Comparison of ENCODE assay signal across 16 cellular contexts in the genomic region with DNA sequence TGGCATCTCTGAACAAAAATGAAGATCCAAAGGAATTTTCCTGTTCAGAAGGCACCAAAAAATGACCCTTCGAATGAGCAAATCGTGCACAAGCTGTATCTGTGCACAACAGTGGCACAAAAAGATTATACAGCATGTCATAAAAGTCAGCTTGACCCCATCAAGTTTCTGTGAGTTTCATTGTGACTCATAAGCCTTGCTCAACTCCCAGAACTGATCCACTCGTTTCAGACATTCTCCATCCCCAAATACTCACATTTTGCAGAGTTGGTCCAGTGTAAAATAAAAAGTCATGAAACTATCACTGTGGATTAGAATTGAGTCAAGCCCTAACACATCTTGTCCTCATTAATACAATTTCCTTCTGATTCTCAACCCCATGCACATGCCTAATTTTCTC.
DNase-seq lines count a peak whose midpoint lies in the region; ATAC-seq and TF ChIP-seq lines count a peak whose summit lies in the region.
"Had no signal": no experiment of that assay in that cellular context is flagged by ENCODE, and none has a peak within 500 bp of the region (broad histone marks: within the 10 kb centered on the region; RNA-seq: fewer than 3 reads in every experiment).

No MANE protein-coding gene starts in this region.

- no peaks in the 10 kb centered on the region for H4K20me1 ChIP-seq in IMR-90 (ENCODE audit: insufficient read depth, low read length)

- no peaks in the 10 kb centered on the region for H3K4me1 ChIP-seq in IMR-90 (ENCODE audit: control insufficient read depth, insufficient read depth, low read length)
- H3K4me1 ChIP-seq: A549 had no signal

- no peak overlapping the region for H3K4me3 ChIP-seq in AG10803 (ENCODE audit: low read length)
- no peak overlapping the region for H3K4me3 ChIP-seq in IMR-90 (ENCODE audit: insufficient read depth, low read depth, low read length)
- H3K4me3 ChIP-seq: A549 had no signal

- no peak overlapping the region for H3K4ac ChIP-seq in IMR-90 (ENCODE audit: low read depth, low read length)

- no peaks in the 10 kb centered on the region for H3K36me3 ChIP-seq in IMR-90 (ENCODE audit: control insufficient read depth, insufficient read depth, low read length)

- H3K56ac ChIP-seq in IMR-90 (ENCODE audit: extremely low read depth, insufficient read depth, low read length), result no peak overlapping the region

- H3K23ac ChIP-seq in IMR-90 (ENCODE audit: low read depth, low read length), result no peak overlapping the region

- no CpG with 5 or more reads among the region's 3 CpGs for WGBS in IMR-90 (ENCODE audit: extremely low coverage in 2 of 2, insufficient read length in 1 of 2), 2 experiments

- H2AFZ ChIP-seq in IMR-90 (replicated peaks; ENCODE audit: low read length, poor library complexity), result no peak overlapping the region

- H4K8ac ChIP-seq in IMR-90 (ENCODE audit: low read depth in 2 of 2, low read length in 2 of 2), result no peak overlapping the region

- H3K27ac Mint-ChIP-seq in activated T-cell treated with anti-CD3 and anti-CD28 coated beads, Interleukin-2, amount 50 U/mL, for 24 hours, result no peak overlapping the region
- no peak overlapping the region for H3K27ac Mint-ChIP-seq in activated T-helper 2 cell treated with anti-CD3 and anti-CD28 coated beads, Interferon-gamma antibody, Interleukin-2, Interleukin-4, amounts not matched to agents 10 μg/mL and 5 μg/mL and 100 μg/mL, durations not matched to agents 14 hours and 24 hours and 36 hours
- H3K27ac Mint-ChIP-seq: B cell; CD4-positive, alpha-beta T cell had no signal

- no peaks in the 10 kb centered on the region for H3K4me1 Mint-ChIP-seq in activated T-cell treated with anti-CD3 and anti-CD28 coated beads, Interleukin-2, amount 50 U/mL, for 24 hours (ENCODE audit: low read depth)
- no peaks in the 10 kb centered on the region for H3K4me1 Mint-ChIP-seq in activated T-helper 2 cell treated with anti-CD3 and anti-CD28 coated beads, Interferon-gamma antibody, Interleukin-2, Interleukin-4, amounts not matched to agents 10 μg/mL and 5 μg/mL and 100 μg/mL, durations not matched to agents 14 hours and 24 hours and 36 hours (ENCODE audit: low read depth)
- H3K4me1 Mint-ChIP-seq: B cell had no signal

- POLR2A ChIA-PET in IMR-90 (lab: Charles Lee; ENCODE audit: unreplicated experiment), result no interaction called here

- no peak overlapping the region for H2BK15ac ChIP-seq in IMR-90 (ENCODE audit: low read depth, low read length)

- CTCF ChIA-PET in IMR-90 (lab: Yijun Ruan, JAX), result no interaction called here

- H3K18ac ChIP-seq in IMR-90 (ENCODE audit: low read depth, low read length), result no peak overlapping the region

- H3K27me3 ChIP-seq in IMR-90 (ENCODE audit: control insufficient read depth, insufficient read depth, low read length), result no peaks in the 10 kb centered on the region

- 0 out of 2 replicates have a peak, but pooled peaks have one; percentile 21 for ATAC-seq in IMR-90 (ENCODE audit: low read depth)
- ATAC-seq: A549 had no signal

- intact Hi-C loops in IMR-90 (cut with micrococcal nuclease), result no loop called here
- intact Hi-C loops in activated T-helper 2 cell treated with anti-CD3 and anti-CD28 coated beads, Interferon-gamma antibody, Interleukin-2, Interleukin-4, amounts not matched to agents 10 μg/mL and 5 μg/mL and 100 μg/mL, durations not matched to agents 14 hours and 24 hours and 36 hours (cut with micrococcal nuclease), result no loop called here

- no peak overlapping the region for H3K4me2 ChIP-seq in IMR-90 (ENCODE audit: low read depth, low read length)
- H3K4me2 ChIP-seq: A549 had no signal

- dilution Hi-C loops in IMR-90 (cut with HindIII; ENCODE audit: low sequenced_read_pairs, unreplicated experiment), result no loop called here

- no peak overlapping the region for H2BK120ac ChIP-seq in IMR-90 (ENCODE audit: low read depth, low read length)

- H3K14ac ChIP-seq in IMR-90 (replicated peaks; ENCODE audit: low read depth, low read length), result no peak overlapping the region

- peak; percentile 37 for DNase-seq in AG10803 (ENCODE audit: low read depth)
- DNase-seq in IMR-90, result peak; percentile 31
- peak; percentile 9 for DNase-seq in amniotic epithelial cell (ENCODE audit: low read depth)
- peak; percentile 19 for DNase-seq in foreskin melanocyte
- no peak for DNase-seq in activated T-cell treated with anti-CD3 and anti-CD28 coated beads, Interleukin-2, amount 50 U/mL, for 24 hours
- DNase-seq in activated CD4-positive, CD25-positive, alpha-beta regulatory T cell treated with anti-CD3 and anti-CD28 coated beads, Interleukin-2, amount 50 U/mL, for 72 hours, result no peak
- DNase-seq in NCI-H510A treated with DMSO at 0.1 percent for 48 hours (lab: John Stamatoyannopoulos, UW), result no peak
- DNase-seq in activated T-helper 2 cell treated with anti-CD3 and anti-CD28 coated beads, Interferon-gamma antibody, Interleukin-2, Interleukin-4, amounts not matched to agents 10 μg/mL and 5 μg/mL and 100 μg/mL, durations not matched to agents 14 hours and 24 hours and 36 hours (ENCODE audit: low spot score), result no peak
- DNase-seq: Calu3; CD4-positive, alpha-beta T cell; GOT3; NCI-H2029 treated with DMSO at 0.1 percent for 48 hours; NCI-H524 treated with DMSO at 0.1 percent for 48 hours; Right ventricle myocardium superior had no signal

- no TSS peak for BruUV-seq in IMR-90 (replicated peaks; lab: Mats Ljungman, UMichigan)

- no peak overlapping the region for H2AK9ac ChIP-seq in IMR-90 (replicated peaks; ENCODE audit: low read depth, low read length, poor library complexity)

- no peaks in the 10 kb centered on the region for H3K79me1 ChIP-seq in IMR-90 (ENCODE audit: low read depth in 1 of 2, low read length in 2 of 2)

- no peak overlapping the region for H3K9ac ChIP-seq in IMR-90 (ENCODE audit: low read depth, low read length)

- H3K36me3 Mint-ChIP-seq in activated T-cell treated with anti-CD3 and anti-CD28 coated beads, Interleukin-2, amount 50 U/mL, for 24 hours (ENCODE audit: low read depth), result no peaks in the 10 kb centered on the region
- H3K36me3 Mint-ChIP-seq in activated T-helper 2 cell treated with anti-CD3 and anti-CD28 coated beads, Interferon-gamma antibody, Interleukin-2, Interleukin-4, amounts not matched to agents 10 μg/mL and 5 μg/mL and 100 μg/mL, durations not matched to agents 14 hours and 24 hours and 36 hours (ENCODE audit: low read depth), result no peaks in the 10 kb centered on the region

- peaks cover 6% of the 10 kb centered on the region for H3K27me3 Mint-ChIP-seq in activated T-cell treated with anti-CD3 and anti-CD28 coated beads, Interleukin-2, amount 50 U/mL, for 24 hours
- H3K27me3 Mint-ChIP-seq in activated T-helper 2 cell treated with anti-CD3 and anti-CD28 coated beads, Interferon-gamma antibody, Interleukin-2, Interleukin-4, amounts not matched to agents 10 μg/mL and 5 μg/mL and 100 μg/mL, durations not matched to agents 14 hours and 24 hours and 36 hours (ENCODE audit: low read depth), result no peaks in the 10 kb centered on the region

- TF ChIP-seq POLR2A in IMR-90 (IDR thresholded peaks at IDR 0.05; ENCODE audit: low read depth, low read length), result no peak

- H3K27ac ChIP-seq in IMR-90 (ENCODE audit: insufficient read depth, low read length), result no peak overlapping the region
- H3K27ac ChIP-seq: A549 had no signal

- no peak overlapping the region for H4K91ac ChIP-seq in IMR-90 (ENCODE audit: insufficient read depth, low read depth, low read length)

- in situ Hi-C loops in IMR-90 (cut with MboI; ENCODE audit: low sequenced_read_pairs), result no loop called here

- H3K4me3 Mint-ChIP-seq in activated T-cell treated with anti-CD3 and anti-CD28 coated beads, Interleukin-2, amount 50 U/mL, for 24 hours, result no peak overlapping the region
- H3K4me3 Mint-ChIP-seq in activated T-helper 2 cell treated with anti-CD3 and anti-CD28 coated beads, Interferon-gamma antibody, Interleukin-2, Interleukin-4, amounts not matched to agents 10 μg/mL and 5 μg/mL and 100 μg/mL, durations not matched to agents 14 hours and 24 hours and 36 hours (ENCODE audit: low read depth), result no peak overlapping the region
- H3K4me3 Mint-ChIP-seq: B cell; CD4-positive, alpha-beta T cell had no signal

- H3K9me3 Mint-ChIP-seq in activated T-cell treated with anti-CD3 and anti-CD28 coated beads, Interleukin-2, amount 50 U/mL, for 24 hours, result no peaks in the 10 kb centered on the region
- no peaks in the 10 kb centered on the region for H3K9me3 Mint-ChIP-seq in activated T-helper 2 cell treated with anti-CD3 and anti-CD28 coated beads, Interferon-gamma antibody, Interleukin-2, Interleukin-4, amounts not matched to agents 10 μg/mL and 5 μg/mL and 100 μg/mL, durations not matched to agents 14 hours and 24 hours and 36 hours
- H3K9me3 Mint-ChIP-seq: CD4-positive, alpha-beta T cell had no signal

- H4K5ac ChIP-seq in IMR-90 (ENCODE audit: low read depth, low read length), result no peak overlapping the region

- no peaks in the 10 kb centered on the region for H3K9me1 ChIP-seq in IMR-90 (ENCODE audit: insufficient read depth, low read length)

- H2BK5ac ChIP-seq in IMR-90 (ENCODE audit: low read depth, low read length, poor library complexity, severe bottlenecking), result no peak overlapping the region

- TF ChIP-seq CTCF in AG10803 (conservative IDR thresholded peaks at IDR 0.05; ENCODE audit: low read length), result no peak
- TF ChIP-seq CTCF in IMR-90 (conservative IDR thresholded peaks at IDR 0.05; ENCODE audit: low read depth, low read length), result no peak

- no peaks in the 10 kb centered on the region for H3K9me3 ChIP-seq in IMR-90 (ENCODE audit: control insufficient read depth, insufficient read depth, low read length)
- H3K9me3 ChIP-seq: A549 had no signal

- no peak for TF ChIP-seq RAD21 in IMR-90 (IDR thresholded peaks at IDR 0.05; ENCODE audit: low read length)

- no peak overlapping the region for H2BK20ac ChIP-seq in IMR-90 (ENCODE audit: low read depth, low read length)

- H2AK5ac ChIP-seq in IMR-90 (ENCODE audit: low read depth, low read length), result no peak overlapping the region

TF ChIP-seq in IMR-90, 13 proteins besides CTCF, POLR2A, EP300 and RAD21:
- TF ChIP-seq CEBPB (IDR thresholded peaks at IDR 0.05; ENCODE audit: low read depth, low read length) (0 out of 2 replicates have a peak, but pooled peaks have one; percentile 10), MXI1 (IDR thresholded peaks at IDR 0.05; ENCODE audit: borderline replicate concordance, low read depth, low read length) (no peak)

Comparison
In these comparisons a context has a peak if more than half of its experiments do, and no peak if none do; other contexts are left out.
1. DNase-seq: peak in AG10803 (single experiment), IMR-90 (single experiment), amniotic epithelial cell (single experiment) and foreskin melanocyte (single experiment); none in activated T-cell treated with anti-CD3 and anti-CD28 coated beads, Interleukin-2, amount 50 U/mL, for 24 hours (single experiment), activated CD4-positive, CD25-positive, alpha-beta regulatory T cell treated with anti-CD3 and anti-CD28 coated beads, Interleukin-2, amount 50 U/mL, for 72 hours (single experiment), NCI-H510A treated with DMSO at 0.1 percent for 48 hours (single experiment) and activated T-helper 2 cell treated with anti-CD3 and anti-CD28 coated beads, Interferon-gamma antibody, Interleukin-2, Interleukin-4, amounts not matched to agents 10 μg/mL and 5 μg/mL and 100 μg/mL, durations not matched to agents 14 hours and 24 hours and 36 hours (single experiment).